Comparison of ENCODE assay signal across 1 cellular context in the genomic region with DNA sequence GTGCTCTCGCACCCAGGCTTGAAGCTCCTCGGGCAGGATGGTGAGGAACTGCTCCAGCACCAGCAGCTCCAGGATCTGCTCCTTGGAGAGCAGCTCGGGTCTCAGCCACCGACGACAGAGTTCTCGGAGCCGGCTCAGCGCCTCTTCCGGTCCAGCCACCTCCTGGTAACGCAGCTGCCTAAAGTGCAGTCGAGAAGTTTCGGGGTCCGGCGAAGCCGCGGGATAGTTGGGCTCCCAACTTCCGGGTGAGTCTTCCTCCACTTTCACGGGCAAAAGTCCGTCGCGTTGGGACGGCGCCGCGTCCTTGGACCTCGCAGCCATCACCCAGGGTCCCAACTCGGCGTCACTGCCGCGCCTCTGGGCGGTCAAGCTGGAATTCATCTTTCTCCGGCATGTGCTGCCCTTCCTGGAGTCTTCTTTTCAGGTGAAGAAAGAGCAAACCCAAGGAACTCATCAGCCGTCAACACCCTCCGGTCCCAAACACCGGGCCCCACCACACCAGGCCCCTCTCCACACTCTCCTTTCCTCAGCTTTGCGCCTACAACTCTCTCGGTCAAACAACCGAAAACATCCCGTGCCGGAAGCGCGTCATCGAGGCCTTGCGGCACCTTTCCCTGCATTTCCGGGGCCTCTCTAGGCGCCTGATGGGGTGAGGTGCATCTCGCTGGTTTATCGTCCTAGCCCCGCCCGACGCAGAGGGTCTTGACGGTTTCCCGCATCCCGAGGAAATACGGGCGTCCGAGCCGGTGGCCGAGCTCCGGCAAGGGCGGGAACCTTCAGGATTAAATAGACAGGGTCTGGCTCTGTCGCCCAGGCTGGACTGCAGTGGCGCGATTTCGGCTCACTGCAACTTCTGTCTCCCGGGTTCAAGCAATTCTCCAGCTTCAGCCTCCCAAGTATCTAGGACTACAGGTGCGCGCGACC.
A peak's percentile ranks its signal among the peaks of the same experiment; 100 is the strongest.
TF ChIP-seq lines count a peak whose summit lies in the region.

A gene (minus strand): TSS at position 569 of the 924 bp plus-strand sequence. CDS start 188 bp downstream, at position 381.

TF ChIP-seq in HEK293, 187 proteins besides CTCF, POLR2A, EP300 and RAD21 (continued from another document):
- TF ChIP-seq, protein P1, sequence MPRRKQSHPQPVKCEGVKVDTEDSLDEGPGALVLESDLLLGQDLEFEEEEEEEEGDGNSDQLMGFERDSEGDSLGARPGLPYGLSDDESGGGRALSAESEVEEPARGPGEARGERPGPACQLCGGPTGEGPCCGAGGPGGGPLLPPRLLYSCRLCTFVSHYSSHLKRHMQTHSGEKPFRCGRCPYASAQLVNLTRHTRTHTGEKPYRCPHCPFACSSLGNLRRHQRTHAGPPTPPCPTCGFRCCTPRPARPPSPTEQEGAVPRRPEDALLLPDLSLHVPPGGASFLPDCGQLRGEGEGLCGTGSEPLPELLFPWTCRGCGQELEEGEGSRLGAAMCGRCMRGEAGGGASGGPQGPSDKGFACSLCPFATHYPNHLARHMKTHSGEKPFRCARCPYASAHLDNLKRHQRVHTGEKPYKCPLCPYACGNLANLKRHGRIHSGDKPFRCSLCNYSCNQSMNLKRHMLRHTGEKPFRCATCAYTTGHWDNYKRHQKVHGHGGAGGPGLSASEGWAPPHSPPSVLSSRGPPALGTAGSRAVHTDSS (tag by site-specific recombination; IDR thresholded peaks at IDR 0.05), result no peak
- TF ChIP-seq, protein P2, sequence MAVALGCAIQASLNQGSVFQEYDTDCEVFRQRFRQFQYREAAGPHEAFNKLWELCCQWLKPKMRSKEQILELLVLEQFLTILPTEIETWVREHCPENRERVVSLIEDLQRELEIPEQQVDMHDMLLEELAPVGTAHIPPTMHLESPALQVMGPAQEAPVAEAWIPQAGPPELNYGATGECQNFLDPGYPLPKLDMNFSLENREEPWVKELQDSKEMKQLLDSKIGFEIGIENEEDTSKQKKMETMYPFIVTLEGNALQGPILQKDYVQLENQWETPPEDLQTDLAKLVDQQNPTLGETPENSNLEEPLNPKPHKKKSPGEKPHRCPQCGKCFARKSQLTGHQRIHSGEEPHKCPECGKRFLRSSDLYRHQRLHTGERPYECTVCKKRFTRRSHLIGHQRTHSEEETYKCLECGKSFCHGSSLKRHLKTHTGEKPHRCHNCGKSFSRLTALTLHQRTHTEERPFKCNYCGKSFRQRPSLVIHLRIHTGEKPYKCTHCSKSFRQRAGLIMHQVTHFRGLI (tag by site-specific recombination; IDR thresholded peaks at IDR 0.05), result peak; percentile 31; the same call in 1 of the 2 replicates
- TF ChIP-seq, protein P3, sequence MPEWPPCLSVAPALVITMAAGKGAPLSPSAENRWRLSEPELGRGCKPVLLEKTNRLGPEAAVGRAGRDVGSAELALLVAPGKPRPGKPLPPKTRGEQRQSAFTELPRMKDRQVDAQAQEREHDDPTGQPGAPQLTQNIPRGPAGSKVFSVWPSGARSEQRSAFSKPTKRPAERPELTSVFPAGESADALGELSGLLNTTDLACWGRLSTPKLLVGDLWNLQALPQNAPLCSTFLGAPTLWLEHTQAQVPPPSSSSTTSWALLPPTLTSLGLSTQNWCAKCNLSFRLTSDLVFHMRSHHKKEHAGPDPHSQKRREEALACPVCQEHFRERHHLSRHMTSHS (tag by site-specific recombination; IDR thresholded peaks at IDR 0.05), result no peak
- TF ChIP-seq ZNF350 (tag by site-specific recombination; IDR thresholded peaks at IDR 0.05) (no peak), ZNF654 (tag by site-specific recombination; IDR thresholded peaks at IDR 0.05; ENCODE audit: low read depth) (no peak), ZFP69B (tag by site-specific recombination; IDR thresholded peaks at IDR 0.05) (peak; percentile 97), ZEB2 (tag by site-specific recombination; IDR thresholded peaks at IDR 0.05) (peak; percentile 98)
